In the genomic region with DNA sequence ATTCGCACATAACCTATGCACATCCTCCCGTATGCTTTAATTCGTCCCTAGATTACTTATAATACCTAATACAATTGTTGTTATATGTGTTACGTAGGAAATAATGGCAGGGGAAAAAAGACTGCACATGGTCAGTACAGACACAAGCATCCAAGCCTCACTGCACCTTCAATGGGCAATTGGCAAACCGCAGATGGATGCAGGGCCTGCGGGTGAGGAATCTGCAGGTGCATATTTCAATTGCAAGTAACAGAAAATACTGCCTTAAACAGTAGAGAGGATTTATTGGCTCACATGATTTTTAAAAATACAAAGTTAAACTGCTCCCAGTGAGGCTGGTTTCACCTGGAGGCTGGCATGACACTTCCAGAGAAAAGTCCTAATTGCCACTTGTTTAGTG, we compare ENCODE assay signal across 16 cellular contexts.
A peak's percentile ranks its signal among the peaks of the same experiment; 100 is the strongest.
DNase-seq lines count a peak whose midpoint lies in the region; FAIRE-seq and TF ChIP-seq lines count a peak whose summit lies in the region.
"Had no signal": no experiment of that assay in that cellular context is flagged by ENCODE, and none has a peak within 500 bp of the region (broad histone marks: within the 10 kb centered on the region; RNA-seq: fewer than 3 reads in every experiment).

No MANE protein-coding gene starts in this region.

- H3K4me2 ChIP-seq in H1 (ENCODE audit: insufficient read depth in 1 of 2, low read depth in 2 of 2, low read length in 2 of 2) (no peak overlapping the region), MM.1S (ENCODE audit: low read depth, low read length) (no peak overlapping the region)

- no peak overlapping the region for H4K91ac ChIP-seq in H1 (replicated peaks; ENCODE audit: insufficient read length, low read length)

- no peaks in the 10 kb centered on the region; a peak in 2 of 7 replicates for H3K27me3 ChIP-seq in H1 (replicated peaks in 1 of 4; ENCODE audit: control insufficient read depth in 3 of 4, extremely low read depth in 1 of 4, insufficient read depth in 3 of 4, low read length in 3 of 4)
- no peaks in the 10 kb centered on the region for H3K27me3 ChIP-seq in thyroid gland
- H3K27me3 ChIP-seq in MM.1S (replicated peaks; ENCODE audit: insufficient read depth, low read length) = peaks cover 70% of the 10 kb centered on the region

- no peak for TF ChIP-seq EP300 in H1 (IDR thresholded peaks at IDR 0.05; ENCODE audit: borderline replicate concordance in 1 of 2, low read depth in 2 of 2, low read length in 2 of 2)

- no peak overlapping the region for H2BK5ac ChIP-seq in H1 (ENCODE audit: low read depth, low read length)

- no peak for FAIRE-seq in H1 (lab: Jason Lieb, UNC)
- FAIRE-seq: GM12892 had no signal

- H3K36me3 ChIP-seq in H1 (ENCODE audit: control insufficient read depth in 2 of 4, insufficient read depth in 4 of 4, low read length in 3 of 4) (no peaks in the 10 kb centered on the region), thyroid gland (no peaks in the 10 kb centered on the region), MM.1S (replicated peaks; ENCODE audit: insufficient read depth, low read length) (no peaks in the 10 kb centered on the region)

- 0 out of 2 replicates have a peak overlapping the region, but pooled peaks have one; percentile 76 for H2BK15ac ChIP-seq in H1 (ENCODE audit: low read length)

- no peak overlapping the region for H2AK5ac ChIP-seq in H1 (ENCODE audit: low read depth, low read length)

- CTCF ChIA-PET in H1 (lab: Charles Lee; ENCODE audit: partially characterized antibody) = interaction anchor here (9.5 kb wide), 1 partner anchor 14 kb away, joined by 112 read pairs; no protein-coding TSS in a partner anchor

- H4K20me1 ChIP-seq in H1 (replicated peaks in 1 of 2; ENCODE audit: control insufficient read depth in 1 of 2, insufficient read depth in 2 of 2, low read length in 2 of 2) = no peaks in the 10 kb centered on the region
- no peaks in the 10 kb centered on the region for H4K20me1 ChIP-seq in MM.1S (ENCODE audit: insufficient read depth, low read length)

- no peak for TF ChIP-seq RAD21 in H1 (IDR thresholded peaks at IDR 0.05 in 1 of 2, conservative IDR thresholded peaks at IDR 0.05 in 1 of 2; ENCODE audit: low read depth in 2 of 2, low read length in 2 of 2)

- H3K9ac ChIP-seq in H1 (replicated peaks in 1 of 4; ENCODE audit: extremely low read depth in 1 of 4, low read depth in 3 of 4, low read length in 3 of 4) (no peak overlapping the region; a peak in 1 of 7 replicates), MM.1S (ENCODE audit: low read length) (no peak overlapping the region)
- H3K9ac ChIP-seq: GM23248 had no signal

- no peaks in the 10 kb centered on the region for H3F3A ChIP-seq in MM.1S (ENCODE audit: insufficient read depth, low read length)

- 81% methylated on average over 6 of the region's 6 CpGs; no CpG with 5 or more reads in 1 of the 2 experiments for WGBS in H1 (ENCODE audit: extremely low coverage in 1 of 2, insufficient coverage in 1 of 2, insufficient read length in 1 of 2, insufficient replicate concordance in 2 of 2, low coverage in 1 of 2, low lambda C conversion rate in 2 of 2, missing lambda C conversion rate in 1 of 2), 2 experiments
- 55 to 67% methylated on average over 6 of the region's 6 CpGs for WGBS in thyroid gland, 2 donors

- H3K4me3 ChIP-seq in H1 (ENCODE audit: extremely low read depth in 1 of 4, insufficient read depth in 2 of 4, low read depth in 3 of 4, low read length in 4 of 4) (no peak overlapping the region), thyroid gland (replicated peaks in 1 of 3) (no peak overlapping the region), MM.1S (ENCODE audit: low read length) (no peak overlapping the region)
- H3K4me3 ChIP-seq: GM23248 had no signal

- intact Hi-C loops in posterior vena cava (cut with DNase I) (no loop called here), thyroid gland (cut with DNase I) (no loop called here)

- H2BK20ac ChIP-seq in H1 (ENCODE audit: low read length) = peak overlapping the region; percentile 8; the same call in 1 of the 2 replicates

- no peak overlapping the region for H3K4ac ChIP-seq in H1 (replicated peaks; ENCODE audit: insufficient read length, low read depth, low read length)

- no peaks in the 10 kb centered on the region for H3K79me1 ChIP-seq in H1 (ENCODE audit: low read depth, low read length)

- H3K27ac ChIP-seq in H1 (ENCODE audit: low read depth, low read length) = no peak overlapping the region
- H3K27ac ChIP-seq in thyroid gland = no peak overlapping the region
- H3K27ac ChIP-seq in MM.1S (ENCODE audit: low read length) = no peak overlapping the region
- H3K27ac ChIP-seq: GM23248 had no signal

- H2BK12ac ChIP-seq in H1 (ENCODE audit: low read depth, low read length) = no peak overlapping the region

- no peak overlapping the region for H3K56ac ChIP-seq in H1 (replicated peaks; ENCODE audit: insufficient read length, low read depth, low read length)

- no peak overlapping the region for H3K18ac ChIP-seq in H1 (ENCODE audit: extremely low read depth, low read length)

- H3K9me3 ChIP-seq in H1 (ENCODE audit: insufficient read depth in 2 of 2, low read depth in 1 of 2, low read length in 1 of 2) = no peaks in the 10 kb centered on the region
- no peaks in the 10 kb centered on the region for H3K9me3 ChIP-seq in thyroid gland
- no peaks in the 10 kb centered on the region for H3K9me3 ChIP-seq in MM.1S (replicated peaks; ENCODE audit: insufficient read depth, low read length)

- no peak overlapping the region for H4K8ac ChIP-seq in H1 (ENCODE audit: extremely low read depth, insufficient read depth, low read length)

- no peaks in the 10 kb centered on the region for H3K23me2 ChIP-seq in H1 (ENCODE audit: low read depth, low read length)

- no peaks in the 10 kb centered on the region for H3K9me2 ChIP-seq in MM.1S (replicated peaks; ENCODE audit: insufficient read depth, low read length)

- H3K14ac ChIP-seq in H1 (ENCODE audit: insufficient read length) = no peak overlapping the region

- no peak overlapping the region for H2AFZ ChIP-seq in H1 (ENCODE audit: low read length)
- H2AFZ ChIP-seq in MM.1S (ENCODE audit: low read length) = no peak overlapping the region
- H2AFZ ChIP-seq: GM23248 had no signal

- no peak for TF ChIP-seq POLR2A in H1 (IDR thresholded peaks at IDR 0.05; ENCODE audit: control extremely low read depth in 1 of 2, low read depth in 2 of 2, low read length in 2 of 2)
- no peak for TF ChIP-seq POLR2A in thyroid gland (IDR thresholded peaks at IDR 0.05)

- TF ChIP-seq CTCF in H1 (IDR thresholded peaks at IDR 0.05; ENCODE audit: control extremely low read depth in 1 of 3, insufficient read depth in 1 of 3, low read depth in 1 of 3, low read length in 3 of 3) (no peak), thyroid gland (IDR thresholded peaks at IDR 0.05) (no peak), MM.1S (IDR thresholded peaks at IDR 0.05; ENCODE audit: low read length) (no peak)

- no peak overlapping the region for H4K5ac ChIP-seq in H1 (ENCODE audit: insufficient read length, low read depth, low read length)

- DNase-seq in DMS79 treated with DMSO at 0.1 percent for 48 hours (lab: John Stamatoyannopoulos, UW) (peak; percentile 92), H1 (ENCODE audit: low read depth in 1 of 2, low spot score in 2 of 2) (no peak), posterior vena cava (ENCODE audit: low spot score) (peak; percentile 60), thyroid gland (peak; percentile 54 to 63), DMS 273 treated with DMSO at 0.1 percent for 48 hours (lab: John Stamatoyannopoulos, UW) (no peak), MM.1S (no peak), amniotic stem cell (lab: John Stamatoyannopoulos, UW) (no peak)
- DNase-seq: C1 segment of cervical spinal cord; Calu3; CD4-positive, alpha-beta memory T cell; COR-L47; DMS153; GF-D8; GM23248; H9 had no signal

- no peak overlapping the region for H3K23ac ChIP-seq in H1 (ENCODE audit: insufficient read length)

- POLR2A ChIA-PET in H1 (lab: Charles Lee; ENCODE audit: partially characterized antibody) = no interaction called here

- no peak overlapping the region for H2BK120ac ChIP-seq in H1 (replicated peaks; ENCODE audit: low read depth, low read length)

- H3K4me1 ChIP-seq in H1 (replicated peaks in 1 of 4; ENCODE audit: control insufficient read depth in 3 of 4, insufficient read depth in 4 of 4, low read length in 3 of 4) (peaks cover 0 to 11% (median 4%) of the 10 kb centered on the region in 4 experiments; a peak in 6 of 7 replicates), thyroid gland (peaks cover 0 to 4% of the 10 kb centered on the region in 2 donors), MM.1S (ENCODE audit: low read length) (0 out of 2 replicates have a peak, but pooled peaks cover 3% of the 10 kb centered on the region)

- H3K79me2 ChIP-seq in H1 (ENCODE audit: control insufficient read depth in 1 of 2, insufficient read depth in 2 of 2, low read length in 2 of 2) = no peaks in the 10 kb centered on the region
- H3K79me2 ChIP-seq in MM.1S (ENCODE audit: low read length) = no peaks in the 10 kb centered on the region

TF ChIP-seq in H1, 55 proteins besides CTCF, POLR2A, EP300 and RAD21 (continues in another document):
- TF ChIP-seq TCF12 (IDR thresholded peaks at IDR 0.05; ENCODE audit: low read depth, low read length) (no peak), RBBP5 (IDR thresholded peaks at IDR 0.05; ENCODE audit: borderline replicate concordance, low read depth, low read length) (no peak), PHF8 (conservative IDR thresholded peaks at IDR 0.05; ENCODE audit: low read depth, low read length) (no peak), EZH2 (IDR thresholded peaks at IDR 0.05; ENCODE audit: low read depth, low read length, severe bottlenecking) (no peak), BCL11A (IDR thresholded peaks at IDR 0.05; ENCODE audit: low read depth in 2 of 2, low read length in 2 of 2) (no peak), CREB1 (IDR thresholded peaks at IDR 0.05) (no peak), CHD1 (IDR thresholded peaks at IDR 0.05; ENCODE audit: low read depth, low read length) (no peak), HDAC6 (IDR thresholded peaks at IDR 0.05; ENCODE audit: low read depth, low read length) (no peak), SAP30 (IDR thresholded peaks at IDR 0.05; ENCODE audit: insufficient read depth, insufficient replicate concordance, low read length) (no peak), TAF7 (optimal IDR thresholded peaks at IDR 0.05; ENCODE audit: borderline replicate concordance, low read depth, low read length) (no peak), CHD2 (IDR thresholded peaks at IDR 0.05; ENCODE audit: low read length) (no peak), KDM4A (IDR thresholded peaks at IDR 0.05; ENCODE audit: low read depth, low read length, severe bottlenecking) (no peak)

Comparison
In these comparisons a context has a peak if more than half of its experiments do, and no peak if none do; other contexts are left out.
1. DNase-seq: peak in DMS79 treated with DMSO at 0.1 percent for 48 hours (single experiment), posterior vena cava (single experiment) and thyroid gland (2 of 2); none in H1 (0 of 2), DMS 273 treated with DMSO at 0.1 percent for 48 hours (single experiment), MM.1S (single experiment) and amniotic stem cell (single experiment).